Comparison of ENCODE assay signal across 10 cellular contexts in the genomic region with DNA sequence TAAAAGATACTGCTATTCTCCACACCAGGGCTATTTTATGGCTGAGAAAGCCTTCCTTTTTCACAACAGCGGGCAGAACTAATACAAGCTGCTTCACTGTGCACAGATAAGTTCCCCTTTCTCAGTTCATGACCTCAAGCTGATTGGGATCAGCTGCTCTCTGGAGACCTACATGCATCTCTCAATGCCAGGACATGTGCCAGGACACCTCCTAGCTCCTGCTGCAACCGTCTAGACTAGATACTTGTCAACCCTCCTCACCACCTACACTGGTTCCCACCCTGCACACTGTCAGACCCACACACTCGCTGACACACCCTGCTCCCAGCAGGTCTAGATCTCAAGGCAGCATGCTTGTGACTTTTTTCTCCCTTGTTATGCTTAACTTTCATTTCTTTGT. TPM values are rescaled to one million over a fixed set of nuclear protein-coding genes. Genes with fewer than 3 reads are reported as not detected.
DNase-seq lines count a peak whose midpoint lies in the region; ATAC-seq and TF ChIP-seq lines count a peak whose summit lies in the region.
"Had no signal": no experiment of that assay in that cellular context is flagged by ENCODE, and none has a peak within 500 bp of the region (broad histone marks: within the 10 kb centered on the region; RNA-seq: fewer than 3 reads in every experiment).

No MANE protein-coding gene starts in this region.

- peaks cover 6% of the 10 kb centered on the region for H3K4me1 Mint-ChIP-seq in activated T-cell treated with anti-CD3 and anti-CD28 coated beads, Interleukin-2, amount 50 U/mL, for 24 hours (ENCODE audit: low read depth)
- H3K4me1 Mint-ChIP-seq: central memory CD8-positive, alpha-beta T cell had no signal

- ATAC-seq in HG02852 (IDR thresholded peaks at IDR 0.05; ENCODE audit: unreplicated experiment) = peak; percentile 77
- no peak for ATAC-seq in PC-3

- H3K4me1 ChIP-seq in PC-3 (ENCODE audit: insufficient read depth, low read length) = no peaks in the 10 kb centered on the region

- H3K4me3 Mint-ChIP-seq in activated T-cell treated with anti-CD3 and anti-CD28 coated beads, Interleukin-2, amount 50 U/mL, for 24 hours = no peak overlapping the region
- H3K4me3 Mint-ChIP-seq: central memory CD8-positive, alpha-beta T cell had no signal

- H3K9ac ChIP-seq in PC-3 (ENCODE audit: low read length) = no peak overlapping the region

- no peaks in the 10 kb centered on the region for H3K27me3 Mint-ChIP-seq in activated T-cell treated with anti-CD3 and anti-CD28 coated beads, Interleukin-2, amount 50 U/mL, for 24 hours
- H3K27me3 Mint-ChIP-seq: central memory CD8-positive, alpha-beta T cell had no signal

- no peaks in the 10 kb centered on the region for H3K79me2 ChIP-seq in PC-3 (ENCODE audit: low read length)

- no peaks in the 10 kb centered on the region for H3K9me3 ChIP-seq in PC-3 (ENCODE audit: low read length)

- intact Hi-C loops in PC-3 (cut with micrococcal nuclease) = no loop called here

- H4K20me1 ChIP-seq in PC-3 (ENCODE audit: low read length) = no peaks in the 10 kb centered on the region

- no peaks in the 10 kb centered on the region for H3K9me2 ChIP-seq in PC-3 (replicated peaks; ENCODE audit: low read length)

- TF ChIP-seq CTCF in PC-3 (conservative IDR thresholded peaks at IDR 0.05; ENCODE audit: low read depth, low read length) = no peak

- no peaks in the 10 kb centered on the region for H3F3A ChIP-seq in PC-3 (ENCODE audit: low read length, unreplicated experiment)

- no peak overlapping the region for H2AFZ ChIP-seq in PC-3 (ENCODE audit: low read length)

- POLR2A ChIA-PET in PC-3 (lab: Charles Lee; ENCODE audit: unreplicated experiment) = no interaction called here

- H3K27ac ChIP-seq in PC-3 (ENCODE audit: low read length) = no peak overlapping the region

- CTCF ChIA-PET in PC-3 (lab: Charles Lee) = no interaction called here

- no TSS peak for BruUV-seq in PC-3 (replicated peaks; lab: Mats Ljungman, UMichigan)

- H3K4me2 ChIP-seq in PC-3 (ENCODE audit: low read length) = no peak overlapping the region

- H3K27me3 ChIP-seq in PC-3 (ENCODE audit: low read length) = peaks cover 9% of the 10 kb centered on the region

- peak overlapping the region; percentile 71 for H3K27ac Mint-ChIP-seq in activated T-cell treated with anti-CD3 and anti-CD28 coated beads, Interleukin-2, amount 50 U/mL, for 24 hours

- DNase-seq in activated T-cell treated with anti-CD3 and anti-CD28 coated beads, Interleukin-2, amount 50 U/mL, for 24 hours = no peak
- no peak for DNase-seq in activated T-cell treated with anti-CD3 and anti-CD28 coated beads, Interleukin-2, amount 50 U/mL, for 48 hours
- peak; percentile 66 for DNase-seq in SK-N-DZ (ENCODE audit: low spot score)
- peak; percentile 9 for DNase-seq in retina
- no peak for DNase-seq in iPS-NIHi7 (ENCODE audit: extremely low spot score)
- DNase-seq in NCI-H2107 (lab: John Stamatoyannopoulos, UW) = no peak
- DNase-seq in PC-3 = no peak
- DNase-seq: occipital lobe had no signal

- no peak overlapping the region for H3K4me3 ChIP-seq in PC-3 (ENCODE audit: low read length)

- H3K36me3 Mint-ChIP-seq in activated T-cell treated with anti-CD3 and anti-CD28 coated beads, Interleukin-2, amount 50 U/mL, for 24 hours (ENCODE audit: low read depth) = peaks cover 58% of the 10 kb centered on the region

- H3K9me3 Mint-ChIP-seq in activated T-cell treated with anti-CD3 and anti-CD28 coated beads, Interleukin-2, amount 50 U/mL, for 24 hours = peaks cover 2% of the 10 kb centered on the region
- H3K9me3 Mint-ChIP-seq: central memory CD8-positive, alpha-beta T cell had no signal

- no peaks in the 10 kb centered on the region for H3K36me3 ChIP-seq in PC-3 (ENCODE audit: low read depth, low read length)

RNA-seq across cellular contexts. Expression of a gene that starts 39.8 kb away (rescaled TPM):
- polyA plus RNA-seq in SK-N-DZ (2014; cell fraction: cytosol; rRNA removed) = 170 and 203 TPM in 2 replicates
- 125 and 126 TPM in 2 replicates for polyA plus RNA-seq in SK-N-DZ (2014; cell fraction: nucleus; rRNA removed)
- total RNA-seq in PC-3 (2014; rRNA removed) = 13.4 and 17.1 TPM in 2 replicates

Comparison
In these comparisons a context has a peak if more than half of its experiments do, and no peak if none do; other contexts are left out.
1. DNase-seq: peak in SK-N-DZ (single experiment) and retina (single experiment); none in activated T-cell treated with anti-CD3 and anti-CD28 coated beads, Interleukin-2, amount 50 U/mL, for 24 hours (single experiment), activated T-cell treated with anti-CD3 and anti-CD28 coated beads, Interleukin-2, amount 50 U/mL, for 48 hours (0 of 2), iPS-NIHi7 (single experiment), NCI-H2107 (single experiment) and PC-3 (single experiment).